8 cellular contexts compared by ENCODE assay signal in genomic region chr6:78810146-78810545, GRCh38. TPM values are rescaled to one million over a fixed set of nuclear protein-coding genes. Genes with fewer than 3 reads are reported as not detected.
DNase-seq lines count a peak whose midpoint lies in the region; ATAC-seq and TF ChIP-seq lines count a peak whose summit lies in the region.

No MANE protein-coding gene starts in this region.

- DNase-seq in left ventricle myocardium inferior: no peak
- no peak for DNase-seq in right atrium auricular region (ENCODE audit: low spot score)
- DNase-seq in NAMALWA (ENCODE audit: low spot score): peak; percentile 18
- peak; percentile 67 for DNase-seq in astrocyte of the hippocampus (ENCODE audit: low read depth, low spot score)
- DNase-seq in mesendoderm: peak; percentile 75
- no peak for DNase-seq in activated CD4-positive, alpha-beta T cell treated with anti-CD3 and anti-CD28 coated beads for 1 hour
- DNase-seq in stimulated activated CD4-positive, alpha-beta T cell treated with anti-CD3 and anti-CD28 coated beads, Interleukin-12 subunit alpha, Interleukin-12 subunit beta, amount 100 ng/mL, for 4 hours: no peak

- H2AK5ac ChIP-seq in mesendoderm (ENCODE audit: low read length): no peak overlapping the region

- H3K27ac ChIP-seq in left ventricle myocardium inferior (replicated peaks) (no peak overlapping the region), right atrium auricular region (no peak overlapping the region), mesendoderm (ENCODE audit: low read depth, low read length) (no peak overlapping the region)

- no peak overlapping the region for H2BK5ac ChIP-seq in mesendoderm (ENCODE audit: low read length)

- no peaks in the 10 kb centered on the region for H3K79me2 ChIP-seq in mesendoderm (ENCODE audit: control insufficient read depth, insufficient read depth, low read length)

- no peak overlapping the region for H3K56ac ChIP-seq in mesendoderm (ENCODE audit: low read length)

- no peak overlapping the region for H3K23ac ChIP-seq in mesendoderm (ENCODE audit: low read length)

- no peaks in the 10 kb centered on the region for H3K79me1 ChIP-seq in mesendoderm (ENCODE audit: low read length)

- H4K5ac ChIP-seq in mesendoderm (ENCODE audit: low read length): no peak overlapping the region

- H3K9me3 ChIP-seq in left ventricle myocardium inferior (replicated peaks) (peaks cover 13% of the 10 kb centered on the region), right atrium auricular region (no peaks in the 10 kb centered on the region)

- intact Hi-C loops in left ventricle myocardium inferior (cut with micrococcal nuclease): no loop called here

- no peak overlapping the region for H3K18ac ChIP-seq in mesendoderm (ENCODE audit: low read length)

- no peak overlapping the region for H2BK120ac ChIP-seq in mesendoderm (ENCODE audit: low read depth, low read length)

- no peak overlapping the region for H3K9ac ChIP-seq in mesendoderm (ENCODE audit: low read length)

- H2BK15ac ChIP-seq in mesendoderm (replicated peaks; ENCODE audit: low read depth): no peak overlapping the region

- H3K27me3 ChIP-seq in left ventricle myocardium inferior (ENCODE audit: low read depth) (no peaks in the 10 kb centered on the region), right atrium auricular region (no peaks in the 10 kb centered on the region), mesendoderm (ENCODE audit: insufficient read depth, low read length, poor library complexity) (no peaks in the 10 kb centered on the region)

- no peak overlapping the region for H4K8ac ChIP-seq in mesendoderm (ENCODE audit: low read depth, low read length)

- H3K4ac ChIP-seq in mesendoderm (ENCODE audit: low read depth, low read length): no peak overlapping the region

- TF ChIP-seq CTCF in left ventricle myocardium inferior (IDR thresholded peaks at IDR 0.05; ENCODE audit: borderline replicate concordance): peak; percentile 27
- peak in 1 of 2 donors; percentile 18 for TF ChIP-seq CTCF in right atrium auricular region (IDR thresholded peaks at IDR 0.05)

- no peaks in the 10 kb centered on the region for H3K36me3 ChIP-seq in left ventricle myocardium inferior
- no peaks in the 10 kb centered on the region for H3K36me3 ChIP-seq in right atrium auricular region
- H3K36me3 ChIP-seq in mesendoderm (ENCODE audit: control insufficient read depth, insufficient read depth, low read length): no peaks in the 10 kb centered on the region

- no peak overlapping the region for H3K4me2 ChIP-seq in mesendoderm (ENCODE audit: low read length)

- no peaks in the 10 kb centered on the region for H3K4me1 ChIP-seq in left ventricle myocardium inferior
- H3K4me1 ChIP-seq in right atrium auricular region: no peaks in the 10 kb centered on the region
- H3K4me1 ChIP-seq in mesendoderm (ENCODE audit: control insufficient read depth, low read depth, low read length): no peaks in the 10 kb centered on the region

- no CpG with 5 or more reads among the region's 1 CpG for WGBS in mesendoderm (ENCODE audit: extremely low coverage, insufficient coverage, low lambda C conversion rate)

- H3K4me3 ChIP-seq in left ventricle myocardium inferior: no peak overlapping the region
- H3K4me3 ChIP-seq in right atrium auricular region: no peak overlapping the region
- no peak overlapping the region for H3K4me3 ChIP-seq in mesendoderm (ENCODE audit: low read length)

- ATAC-seq in HG02840 (IDR thresholded peaks at IDR 0.05; ENCODE audit: low FRiP score, unreplicated experiment): no peak

RNA-seq across cellular contexts. Expression of gene IRAK1BP1, which starts 57.2 kb away (rescaled TPM):
- 4.7 TPM for total RNA-seq in left ventricle myocardium inferior
- 1 to 10 TPM; 2.7 to 7.4 TPM for total RNA-seq in right atrium auricular region
- polyA plus RNA-seq in mesendoderm (2013, experiment 1 of 2): 3.7 TPM
- 3.8 TPM for polyA plus RNA-seq in mesendoderm (2013, experiment 2 of 2)

Comparison
In these comparisons a context has a peak if more than half of its experiments do, and no peak if none do; other contexts are left out.
1. DNase-seq: peak in NAMALWA (single experiment), astrocyte of the hippocampus (single experiment) and mesendoderm (single experiment); none in left ventricle myocardium inferior (single experiment), right atrium auricular region (single experiment), activated CD4-positive, alpha-beta T cell treated with anti-CD3 and anti-CD28 coated beads for 1 hour (single experiment) and stimulated activated CD4-positive, alpha-beta T cell treated with anti-CD3 and anti-CD28 coated beads, Interleukin-12 subunit alpha, Interleukin-12 subunit beta, amount 100 ng/mL, for 4 hours (single experiment).